Comparison of ENCODE assay signal across 1 cellular context in the genomic region with DNA sequence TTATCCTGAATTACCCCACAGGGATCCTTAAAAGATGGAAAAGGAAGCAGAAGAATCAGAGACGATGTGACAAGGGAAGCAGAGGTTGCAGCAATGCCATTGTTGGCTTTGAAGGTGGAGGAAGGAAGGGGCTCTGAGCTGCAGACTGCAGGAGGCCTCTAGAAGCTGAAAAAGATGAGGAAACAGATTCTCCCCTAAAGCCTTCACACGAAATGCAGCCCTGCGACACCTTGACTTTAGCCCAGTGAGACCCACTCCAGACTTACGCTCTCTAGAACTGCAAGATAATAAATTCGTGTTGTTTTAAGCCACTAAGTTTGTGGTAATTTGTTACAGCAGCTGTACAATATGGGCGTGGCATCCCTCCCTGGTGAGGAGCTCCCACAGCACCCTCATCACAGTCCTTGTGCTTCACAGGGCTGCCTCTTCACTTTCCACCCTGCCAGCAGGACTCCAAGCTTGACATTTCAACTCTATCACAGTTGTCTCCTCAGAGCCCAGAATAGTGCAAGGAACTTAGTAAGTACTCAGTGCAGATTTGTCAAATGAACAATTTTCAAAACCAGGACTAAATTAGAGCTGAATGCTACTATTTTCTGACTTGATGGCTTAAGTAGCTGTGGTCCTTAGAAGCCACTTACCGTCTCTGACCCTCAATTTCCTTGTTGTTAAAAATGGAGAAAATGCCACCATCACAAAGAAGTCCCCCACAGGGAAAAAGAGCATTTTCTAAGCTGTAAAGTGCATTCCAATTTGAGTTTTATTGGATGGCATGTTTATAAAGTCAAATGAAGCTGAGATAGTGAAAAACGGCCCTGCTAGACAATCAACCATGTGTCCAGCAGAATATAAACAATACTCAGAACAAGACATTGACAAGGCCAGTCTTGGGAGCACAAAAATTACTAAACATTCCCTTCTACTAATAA.
TF ChIP-seq lines count a peak whose summit lies in the region.

No MANE protein-coding gene starts in this region.

TF ChIP-seq in K562, 482 proteins besides CTCF, POLR2A, EP300 and RAD21 (continued from another document):
- TF ChIP-seq, protein P1, sequence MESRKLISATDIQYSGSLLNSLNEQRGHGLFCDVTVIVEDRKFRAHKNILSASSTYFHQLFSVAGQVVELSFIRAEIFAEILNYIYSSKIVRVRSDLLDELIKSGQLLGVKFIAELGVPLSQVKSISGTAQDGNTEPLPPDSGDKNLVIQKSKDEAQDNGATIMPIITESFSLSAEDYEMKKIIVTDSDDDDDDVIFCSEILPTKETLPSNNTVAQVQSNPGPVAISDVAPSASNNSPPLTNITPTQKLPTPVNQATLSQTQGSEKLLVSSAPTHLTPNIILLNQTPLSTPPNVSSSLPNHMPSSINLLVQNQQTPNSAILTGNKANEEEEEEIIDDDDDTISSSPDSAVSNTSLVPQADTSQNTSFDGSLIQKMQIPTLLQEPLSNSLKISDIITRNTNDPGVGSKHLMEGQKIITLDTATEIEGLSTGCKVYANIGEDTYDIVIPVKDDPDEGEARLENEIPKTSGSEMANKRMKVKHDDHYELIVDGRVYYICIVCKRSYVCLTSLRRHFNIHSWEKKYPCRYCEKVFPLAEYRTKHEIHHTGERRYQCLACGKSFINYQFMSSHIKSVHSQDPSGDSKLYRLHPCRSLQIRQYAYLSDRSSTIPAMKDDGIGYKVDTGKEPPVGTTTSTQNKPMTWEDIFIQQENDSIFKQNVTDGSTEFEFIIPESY (CRISPR knock-in tag; IDR thresholded peaks at IDR 0.05): no peak
- TF ChIP-seq ASH1L (IDR thresholded peaks at IDR 0.05; ENCODE audit: borderline replicate concordance, low read depth, partially characterized antibody) (no peak), RFX7 (CRISPR knock-in tag; IDR thresholded peaks at IDR 0.05) (no peak), MAZ (CRISPR knock-in tag; conservative IDR thresholded peaks at IDR 0.05 in 1 of 2, IDR thresholded peaks at IDR 0.05 in 1 of 2) (no peak), FOXP1 (CRISPR knock-in tag; IDR thresholded peaks at IDR 0.05) (no peak), ARID2 (IDR thresholded peaks at IDR 0.05) (no peak), NCOA4 (IDR thresholded peaks at IDR 0.05; ENCODE audit: partially characterized antibody) (no peak), XRCC3 (IDR thresholded peaks at IDR 0.05) (no peak), MTA1 (IDR thresholded peaks at IDR 0.05; ENCODE audit: borderline replicate concordance) (no peak), FOXK1 (CRISPR knock-in tag; IDR thresholded peaks at IDR 0.05; ENCODE audit: borderline replicate concordance) (no peak), FIP1L1 (IDR thresholded peaks at IDR 0.05; ENCODE audit: low read depth, low read length, poor library complexity, severe bottlenecking) (no peak)
- TF ChIP-seq, protein P2, sequence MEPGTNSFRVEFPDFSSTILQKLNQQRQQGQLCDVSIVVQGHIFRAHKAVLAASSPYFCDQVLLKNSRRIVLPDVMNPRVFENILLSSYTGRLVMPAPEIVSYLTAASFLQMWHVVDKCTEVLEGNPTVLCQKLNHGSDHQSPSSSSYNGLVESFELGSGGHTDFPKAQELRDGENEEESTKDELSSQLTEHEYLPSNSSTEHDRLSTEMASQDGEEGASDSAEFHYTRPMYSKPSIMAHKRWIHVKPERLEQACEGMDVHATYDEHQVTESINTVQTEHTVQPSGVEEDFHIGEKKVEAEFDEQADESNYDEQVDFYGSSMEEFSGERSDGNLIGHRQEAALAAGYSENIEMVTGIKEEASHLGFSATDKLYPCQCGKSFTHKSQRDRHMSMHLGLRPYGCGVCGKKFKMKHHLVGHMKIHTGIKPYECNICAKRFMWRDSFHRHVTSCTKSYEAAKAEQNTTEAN (CRISPR knock-in tag; IDR thresholded peaks at IDR 0.05): no peak
- TF ChIP-seq, protein P3, sequence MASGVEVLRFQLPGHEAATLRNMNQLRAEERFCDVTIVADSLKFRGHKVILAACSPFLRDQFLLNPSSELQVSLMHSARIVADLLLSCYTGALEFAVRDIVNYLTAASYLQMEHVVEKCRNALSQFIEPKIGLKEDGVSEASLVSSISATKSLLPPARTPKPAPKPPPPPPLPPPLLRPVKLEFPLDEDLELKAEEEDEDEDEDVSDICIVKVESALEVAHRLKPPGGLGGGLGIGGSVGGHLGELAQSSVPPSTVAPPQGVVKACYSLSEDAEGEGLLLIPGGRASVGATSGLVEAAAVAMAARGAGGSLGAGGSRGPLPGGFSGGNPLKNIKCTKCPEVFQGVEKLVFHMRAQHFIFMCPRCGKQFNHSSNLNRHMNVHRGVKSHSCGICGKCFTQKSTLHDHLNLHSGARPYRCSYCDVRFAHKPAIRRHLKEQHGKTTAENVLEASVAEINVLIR (CRISPR knock-in tag; IDR thresholded peaks at IDR 0.05): no peak
- TF ChIP-seq, protein P4, sequence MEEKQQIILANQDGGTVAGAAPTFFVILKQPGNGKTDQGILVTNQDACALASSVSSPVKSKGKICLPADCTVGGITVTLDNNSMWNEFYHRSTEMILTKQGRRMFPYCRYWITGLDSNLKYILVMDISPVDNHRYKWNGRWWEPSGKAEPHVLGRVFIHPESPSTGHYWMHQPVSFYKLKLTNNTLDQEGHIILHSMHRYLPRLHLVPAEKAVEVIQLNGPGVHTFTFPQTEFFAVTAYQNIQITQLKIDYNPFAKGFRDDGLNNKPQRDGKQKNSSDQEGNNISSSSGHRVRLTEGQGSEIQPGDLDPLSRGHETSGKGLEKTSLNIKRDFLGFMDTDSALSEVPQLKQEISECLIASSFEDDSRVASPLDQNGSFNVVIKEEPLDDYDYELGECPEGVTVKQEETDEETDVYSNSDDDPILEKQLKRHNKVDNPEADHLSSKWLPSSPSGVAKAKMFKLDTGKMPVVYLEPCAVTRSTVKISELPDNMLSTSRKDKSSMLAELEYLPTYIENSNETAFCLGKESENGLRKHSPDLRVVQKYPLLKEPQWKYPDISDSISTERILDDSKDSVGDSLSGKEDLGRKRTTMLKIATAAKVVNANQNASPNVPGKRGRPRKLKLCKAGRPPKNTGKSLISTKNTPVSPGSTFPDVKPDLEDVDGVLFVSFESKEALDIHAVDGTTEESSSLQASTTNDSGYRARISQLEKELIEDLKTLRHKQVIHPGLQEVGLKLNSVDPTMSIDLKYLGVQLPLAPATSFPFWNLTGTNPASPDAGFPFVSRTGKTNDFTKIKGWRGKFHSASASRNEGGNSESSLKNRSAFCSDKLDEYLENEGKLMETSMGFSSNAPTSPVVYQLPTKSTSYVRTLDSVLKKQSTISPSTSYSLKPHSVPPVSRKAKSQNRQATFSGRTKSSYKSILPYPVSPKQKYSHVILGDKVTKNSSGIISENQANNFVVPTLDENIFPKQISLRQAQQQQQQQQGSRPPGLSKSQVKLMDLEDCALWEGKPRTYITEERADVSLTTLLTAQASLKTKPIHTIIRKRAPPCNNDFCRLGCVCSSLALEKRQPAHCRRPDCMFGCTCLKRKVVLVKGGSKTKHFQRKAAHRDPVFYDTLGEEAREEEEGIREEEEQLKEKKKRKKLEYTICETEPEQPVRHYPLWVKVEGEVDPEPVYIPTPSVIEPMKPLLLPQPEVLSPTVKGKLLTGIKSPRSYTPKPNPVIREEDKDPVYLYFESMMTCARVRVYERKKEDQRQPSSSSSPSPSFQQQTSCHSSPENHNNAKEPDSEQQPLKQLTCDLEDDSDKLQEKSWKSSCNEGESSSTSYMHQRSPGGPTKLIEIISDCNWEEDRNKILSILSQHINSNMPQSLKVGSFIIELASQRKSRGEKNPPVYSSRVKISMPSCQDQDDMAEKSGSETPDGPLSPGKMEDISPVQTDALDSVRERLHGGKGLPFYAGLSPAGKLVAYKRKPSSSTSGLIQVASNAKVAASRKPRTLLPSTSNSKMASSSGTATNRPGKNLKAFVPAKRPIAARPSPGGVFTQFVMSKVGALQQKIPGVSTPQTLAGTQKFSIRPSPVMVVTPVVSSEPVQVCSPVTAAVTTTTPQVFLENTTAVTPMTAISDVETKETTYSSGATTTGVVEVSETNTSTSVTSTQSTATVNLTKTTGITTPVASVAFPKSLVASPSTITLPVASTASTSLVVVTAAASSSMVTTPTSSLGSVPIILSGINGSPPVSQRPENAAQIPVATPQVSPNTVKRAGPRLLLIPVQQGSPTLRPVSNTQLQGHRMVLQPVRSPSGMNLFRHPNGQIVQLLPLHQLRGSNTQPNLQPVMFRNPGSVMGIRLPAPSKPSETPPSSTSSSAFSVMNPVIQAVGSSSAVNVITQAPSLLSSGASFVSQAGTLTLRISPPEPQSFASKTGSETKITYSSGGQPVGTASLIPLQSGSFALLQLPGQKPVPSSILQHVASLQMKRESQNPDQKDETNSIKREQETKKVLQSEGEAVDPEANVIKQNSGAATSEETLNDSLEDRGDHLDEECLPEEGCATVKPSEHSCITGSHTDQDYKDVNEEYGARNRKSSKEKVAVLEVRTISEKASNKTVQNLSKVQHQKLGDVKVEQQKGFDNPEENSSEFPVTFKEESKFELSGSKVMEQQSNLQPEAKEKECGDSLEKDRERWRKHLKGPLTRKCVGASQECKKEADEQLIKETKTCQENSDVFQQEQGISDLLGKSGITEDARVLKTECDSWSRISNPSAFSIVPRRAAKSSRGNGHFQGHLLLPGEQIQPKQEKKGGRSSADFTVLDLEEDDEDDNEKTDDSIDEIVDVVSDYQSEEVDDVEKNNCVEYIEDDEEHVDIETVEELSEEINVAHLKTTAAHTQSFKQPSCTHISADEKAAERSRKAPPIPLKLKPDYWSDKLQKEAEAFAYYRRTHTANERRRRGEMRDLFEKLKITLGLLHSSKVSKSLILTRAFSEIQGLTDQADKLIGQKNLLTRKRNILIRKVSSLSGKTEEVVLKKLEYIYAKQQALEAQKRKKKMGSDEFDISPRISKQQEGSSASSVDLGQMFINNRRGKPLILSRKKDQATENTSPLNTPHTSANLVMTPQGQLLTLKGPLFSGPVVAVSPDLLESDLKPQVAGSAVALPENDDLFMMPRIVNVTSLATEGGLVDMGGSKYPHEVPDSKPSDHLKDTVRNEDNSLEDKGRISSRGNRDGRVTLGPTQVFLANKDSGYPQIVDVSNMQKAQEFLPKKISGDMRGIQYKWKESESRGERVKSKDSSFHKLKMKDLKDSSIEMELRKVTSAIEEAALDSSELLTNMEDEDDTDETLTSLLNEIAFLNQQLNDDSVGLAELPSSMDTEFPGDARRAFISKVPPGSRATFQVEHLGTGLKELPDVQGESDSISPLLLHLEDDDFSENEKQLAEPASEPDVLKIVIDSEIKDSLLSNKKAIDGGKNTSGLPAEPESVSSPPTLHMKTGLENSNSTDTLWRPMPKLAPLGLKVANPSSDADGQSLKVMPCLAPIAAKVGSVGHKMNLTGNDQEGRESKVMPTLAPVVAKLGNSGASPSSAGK (IDR thresholded peaks at IDR 0.05): no peak
- TF ChIP-seq, protein P5, sequence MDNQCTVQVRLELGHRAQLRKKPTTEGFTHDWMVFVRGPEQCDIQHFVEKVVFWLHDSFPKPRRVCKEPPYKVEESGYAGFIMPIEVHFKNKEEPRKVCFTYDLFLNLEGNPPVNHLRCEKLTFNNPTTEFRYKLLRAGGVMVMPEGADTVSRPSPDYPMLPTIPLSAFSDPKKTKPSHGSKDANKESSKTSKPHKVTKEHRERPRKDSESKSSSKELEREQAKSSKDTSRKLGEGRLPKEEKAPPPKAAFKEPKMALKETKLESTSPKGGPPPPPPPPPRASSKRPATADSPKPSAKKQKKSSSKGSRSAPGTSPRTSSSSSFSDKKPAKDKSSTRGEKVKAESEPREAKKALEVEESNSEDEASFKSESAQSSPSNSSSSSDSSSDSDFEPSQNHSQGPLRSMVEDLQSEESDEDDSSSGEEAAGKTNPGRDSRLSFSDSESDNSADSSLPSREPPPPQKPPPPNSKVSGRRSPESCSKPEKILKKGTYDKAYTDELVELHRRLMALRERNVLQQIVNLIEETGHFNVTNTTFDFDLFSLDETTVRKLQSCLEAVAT (IDR thresholded peaks at IDR 0.05): no peak
- TF ChIP-seq, protein P6, sequence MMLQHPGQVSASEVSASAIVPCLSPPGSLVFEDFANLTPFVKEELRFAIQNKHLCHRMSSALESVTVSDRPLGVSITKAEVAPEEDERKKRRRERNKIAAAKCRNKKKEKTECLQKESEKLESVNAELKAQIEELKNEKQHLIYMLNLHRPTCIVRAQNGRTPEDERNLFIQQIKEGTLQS (IDR thresholded peaks at IDR 0.05): no peak
- TF ChIP-seq, protein P6 (CRISPR knock-in tag; conservative IDR thresholded peaks at IDR 0.05): no peak
- TF ChIP-seq, protein P7, sequence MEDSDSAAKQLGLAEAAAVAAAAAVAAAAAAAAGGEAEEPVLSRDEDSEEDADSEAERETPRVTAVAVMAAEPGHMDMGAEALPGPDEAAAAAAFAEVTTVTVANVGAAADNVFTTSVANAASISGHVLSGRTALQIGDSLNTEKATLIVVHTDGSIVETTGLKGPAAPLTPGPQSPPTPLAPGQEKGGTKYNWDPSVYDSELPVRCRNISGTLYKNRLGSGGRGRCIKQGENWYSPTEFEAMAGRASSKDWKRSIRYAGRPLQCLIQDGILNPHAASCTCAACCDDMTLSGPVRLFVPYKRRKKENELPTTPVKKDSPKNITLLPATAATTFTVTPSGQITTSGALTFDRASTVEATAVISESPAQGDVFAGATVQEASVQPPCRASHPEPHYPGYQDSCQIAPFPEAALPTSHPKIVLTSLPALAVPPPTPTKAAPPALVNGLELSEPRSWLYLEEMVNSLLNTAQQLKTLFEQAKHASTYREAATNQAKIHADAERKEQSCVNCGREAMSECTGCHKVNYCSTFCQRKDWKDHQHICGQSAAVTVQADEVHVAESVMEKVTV (CRISPR knock-in tag; IDR thresholded peaks at IDR 0.05): no peak
- TF ChIP-seq, protein P8, sequence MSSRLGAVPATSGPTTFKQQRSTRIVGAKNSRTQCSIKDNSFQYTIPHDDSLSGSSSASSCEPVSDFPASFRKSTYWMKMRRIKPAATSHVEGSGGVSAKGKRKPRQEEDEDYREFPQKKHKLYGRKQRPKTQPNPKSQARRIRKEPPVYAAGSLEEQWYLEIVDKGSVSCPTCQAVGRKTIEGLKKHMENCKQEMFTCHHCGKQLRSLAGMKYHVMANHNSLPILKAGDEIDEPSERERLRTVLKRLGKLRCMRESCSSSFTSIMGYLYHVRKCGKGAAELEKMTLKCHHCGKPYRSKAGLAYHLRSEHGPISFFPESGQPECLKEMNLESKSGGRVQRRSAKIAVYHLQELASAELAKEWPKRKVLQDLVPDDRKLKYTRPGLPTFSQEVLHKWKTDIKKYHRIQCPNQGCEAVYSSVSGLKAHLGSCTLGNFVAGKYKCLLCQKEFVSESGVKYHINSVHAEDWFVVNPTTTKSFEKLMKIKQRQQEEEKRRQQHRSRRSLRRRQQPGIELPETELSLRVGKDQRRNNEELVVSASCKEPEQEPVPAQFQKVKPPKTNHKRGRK (tag; IDR thresholded peaks at IDR 0.05): no peak
